2 cellular contexts compared by ENCODE assay signal in the genomic region with DNA sequence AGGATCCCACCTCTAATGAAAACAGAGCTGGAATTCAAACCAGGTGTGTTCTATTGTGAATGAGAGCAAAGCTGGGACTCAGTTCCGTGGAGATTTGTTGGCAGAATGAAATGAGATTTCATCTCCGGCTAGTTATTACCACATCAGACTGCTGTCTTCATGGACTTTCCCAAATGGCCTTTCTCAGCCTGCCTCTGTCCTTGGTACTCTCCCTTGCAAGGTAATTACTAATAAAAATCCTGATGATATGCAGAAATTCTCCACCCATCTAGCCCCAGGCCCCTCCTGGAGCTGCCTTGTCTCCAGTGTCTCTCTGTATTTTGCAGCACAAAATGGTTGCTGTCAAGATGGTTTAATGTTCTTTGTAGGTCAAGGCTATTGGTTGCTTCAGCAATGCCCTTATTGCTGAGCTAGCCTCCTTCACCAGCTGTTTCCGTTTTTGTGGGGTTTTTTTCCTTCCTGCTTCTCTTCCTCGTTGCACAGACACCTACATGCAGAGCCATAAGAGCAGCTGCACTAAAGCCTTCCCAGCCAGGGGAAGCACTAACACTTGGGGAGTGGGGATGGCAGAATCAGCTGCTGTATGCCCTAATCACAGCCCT.
TF ChIP-seq lines count a peak whose summit lies in the region.

No MANE protein-coding gene starts in this region.

TF ChIP-seq in HEK293, 187 proteins besides CTCF, POLR2A, EP300 and RAD21 (continued from another document):
- TF ChIP-seq, protein P1, sequence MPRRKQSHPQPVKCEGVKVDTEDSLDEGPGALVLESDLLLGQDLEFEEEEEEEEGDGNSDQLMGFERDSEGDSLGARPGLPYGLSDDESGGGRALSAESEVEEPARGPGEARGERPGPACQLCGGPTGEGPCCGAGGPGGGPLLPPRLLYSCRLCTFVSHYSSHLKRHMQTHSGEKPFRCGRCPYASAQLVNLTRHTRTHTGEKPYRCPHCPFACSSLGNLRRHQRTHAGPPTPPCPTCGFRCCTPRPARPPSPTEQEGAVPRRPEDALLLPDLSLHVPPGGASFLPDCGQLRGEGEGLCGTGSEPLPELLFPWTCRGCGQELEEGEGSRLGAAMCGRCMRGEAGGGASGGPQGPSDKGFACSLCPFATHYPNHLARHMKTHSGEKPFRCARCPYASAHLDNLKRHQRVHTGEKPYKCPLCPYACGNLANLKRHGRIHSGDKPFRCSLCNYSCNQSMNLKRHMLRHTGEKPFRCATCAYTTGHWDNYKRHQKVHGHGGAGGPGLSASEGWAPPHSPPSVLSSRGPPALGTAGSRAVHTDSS (tag by site-specific recombination; IDR thresholded peaks at IDR 0.05): no peak
- TF ChIP-seq, protein P2, sequence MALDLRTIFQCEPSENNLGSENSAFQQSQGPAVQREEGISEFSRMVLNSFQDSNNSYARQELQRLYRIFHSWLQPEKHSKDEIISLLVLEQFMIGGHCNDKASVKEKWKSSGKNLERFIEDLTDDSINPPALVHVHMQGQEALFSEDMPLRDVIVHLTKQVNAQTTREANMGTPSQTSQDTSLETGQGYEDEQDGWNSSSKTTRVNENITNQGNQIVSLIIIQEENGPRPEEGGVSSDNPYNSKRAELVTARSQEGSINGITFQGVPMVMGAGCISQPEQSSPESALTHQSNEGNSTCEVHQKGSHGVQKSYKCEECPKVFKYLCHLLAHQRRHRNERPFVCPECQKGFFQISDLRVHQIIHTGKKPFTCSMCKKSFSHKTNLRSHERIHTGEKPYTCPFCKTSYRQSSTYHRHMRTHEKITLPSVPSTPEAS (tag by site-specific recombination; IDR thresholded peaks at IDR 0.05): no peak
- TF ChIP-seq GLIS2 (tag by site-specific recombination; IDR thresholded peaks at IDR 0.05) (no peak), ZNF292 (tag by site-specific recombination; IDR thresholded peaks at IDR 0.05; ENCODE audit: borderline replicate concordance, low read depth) (no peak)
- TF ChIP-seq, protein P3, sequence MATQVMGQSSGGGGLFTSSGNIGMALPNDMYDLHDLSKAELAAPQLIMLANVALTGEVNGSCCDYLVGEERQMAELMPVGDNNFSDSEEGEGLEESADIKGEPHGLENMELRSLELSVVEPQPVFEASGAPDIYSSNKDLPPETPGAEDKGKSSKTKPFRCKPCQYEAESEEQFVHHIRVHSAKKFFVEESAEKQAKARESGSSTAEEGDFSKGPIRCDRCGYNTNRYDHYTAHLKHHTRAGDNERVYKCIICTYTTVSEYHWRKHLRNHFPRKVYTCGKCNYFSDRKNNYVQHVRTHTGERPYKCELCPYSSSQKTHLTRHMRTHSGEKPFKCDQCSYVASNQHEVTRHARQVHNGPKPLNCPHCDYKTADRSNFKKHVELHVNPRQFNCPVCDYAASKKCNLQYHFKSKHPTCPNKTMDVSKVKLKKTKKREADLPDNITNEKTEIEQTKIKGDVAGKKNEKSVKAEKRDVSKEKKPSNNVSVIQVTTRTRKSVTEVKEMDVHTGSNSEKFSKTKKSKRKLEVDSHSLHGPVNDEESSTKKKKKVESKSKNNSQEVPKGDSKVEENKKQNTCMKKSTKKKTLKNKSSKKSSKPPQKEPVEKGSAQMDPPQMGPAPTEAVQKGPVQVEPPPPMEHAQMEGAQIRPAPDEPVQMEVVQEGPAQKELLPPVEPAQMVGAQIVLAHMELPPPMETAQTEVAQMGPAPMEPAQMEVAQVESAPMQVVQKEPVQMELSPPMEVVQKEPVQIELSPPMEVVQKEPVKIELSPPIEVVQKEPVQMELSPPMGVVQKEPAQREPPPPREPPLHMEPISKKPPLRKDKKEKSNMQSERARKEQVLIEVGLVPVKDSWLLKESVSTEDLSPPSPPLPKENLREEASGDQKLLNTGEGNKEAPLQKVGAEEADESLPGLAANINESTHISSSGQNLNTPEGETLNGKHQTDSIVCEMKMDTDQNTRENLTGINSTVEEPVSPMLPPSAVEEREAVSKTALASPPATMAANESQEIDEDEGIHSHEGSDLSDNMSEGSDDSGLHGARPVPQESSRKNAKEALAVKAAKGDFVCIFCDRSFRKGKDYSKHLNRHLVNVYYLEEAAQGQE (tag by site-specific recombination; IDR thresholded peaks at IDR 0.05): peak; percentile 60; the same call in 1 of the 2 replicates

TF ChIP-seq in GM12878, 131 proteins besides CTCF, POLR2A, EP300 and RAD21:
- TF ChIP-seq, protein P3 (IDR thresholded peaks at IDR 0.05; ENCODE audit: low read depth, low read length): peak; percentile 52; the same call in 1 of the 2 replicates
- no peak for TF ChIP-seq MLLT1 (IDR thresholded peaks at IDR 0.05)
